ENCODE assay signal across 28 cellular contexts in the genomic region with DNA sequence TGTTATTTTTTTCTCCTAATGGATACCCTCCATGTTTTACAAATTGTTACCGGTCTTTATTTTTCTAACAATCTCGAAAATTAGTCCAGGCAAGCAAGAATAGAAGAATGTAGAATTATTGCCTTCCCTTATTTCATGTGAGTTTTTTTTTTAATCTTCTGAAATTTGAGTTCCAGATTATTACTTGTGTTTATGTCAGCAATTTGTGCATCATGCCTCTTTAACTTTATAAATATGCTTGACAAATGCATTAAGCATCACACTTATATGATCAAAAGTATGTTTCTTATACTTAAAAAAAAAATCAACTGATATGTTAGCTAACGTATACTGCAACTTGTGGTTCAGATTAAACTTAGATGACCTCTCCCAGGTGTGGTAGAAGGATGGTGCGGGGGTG.
"Had no signal": no experiment of that assay in that cellular context is flagged by ENCODE, and none has a peak within 500 bp of the region (broad histone marks: within the 10 kb centered on the region; RNA-seq: fewer than 3 reads in every experiment).

No MANE protein-coding gene starts in this region.

- H3K4me1 ChIP-seq: colonic mucosa, esophagus muscularis mucosa, esophagus squamous epithelium, foreskin keratinocyte, gastrocnemius medialis, gastroesophageal sphincter, heart left ventricle, heart right ventricle had no signal

- H2AFZ ChIP-seq: hepatocyte had no signal

- DNase-seq: colonic mucosa; cortex of kidney; dermis blood vessel endothelial cell; dorsolateral prefrontal cortex; effector CD4-positive, alpha-beta T cell; effector CD8-positive, alpha-beta T cell; effector memory CD4-positive, alpha-beta T cell; effector memory CD8-positive, alpha-beta T cell; endodermal cell; erythroblast; esophagus squamous epithelium; foreskin fibroblast; foreskin keratinocyte; foreskin melanocyte; gastrocnemius medialis; glutamatergic neuron; head of caudate nucleus; heart left ventricle; heart right ventricle had no signal

- H3K79me2 ChIP-seq: hepatocyte had no signal

- H3K9me3 ChIP-seq: colonic mucosa, esophagus muscularis mucosa, esophagus squamous epithelium, gastrocnemius medialis, gastroesophageal sphincter had no signal

- H3K4me3 ChIP-seq: colonic mucosa, coronary artery, dorsolateral prefrontal cortex, esophagus muscularis mucosa, esophagus squamous epithelium, gastrocnemius medialis, gastroesophageal sphincter, heart left ventricle, heart right ventricle, hepatocyte had no signal

- ATAC-seq: effector memory CD8-positive, alpha-beta T cell; esophagus mucosa; foreskin keratinocyte; gastrocnemius medialis; gastroesophageal sphincter; heart left ventricle; heart right ventricle had no signal

- H3K4me2 ChIP-seq: hepatocyte had no signal

- FAIRE-seq: endometrium, endothelial cell of umbilical vein, frontal cortex had no signal

- H3K36me3 ChIP-seq: colonic mucosa, esophagus muscularis mucosa, esophagus squamous epithelium, gastrocnemius medialis, gastroesophageal sphincter, heart left ventricle, heart right ventricle had no signal

- H3K27ac ChIP-seq: colonic mucosa, coronary artery, dorsolateral prefrontal cortex, epithelial cell of prostate, esophagus muscularis mucosa, esophagus squamous epithelium, foreskin keratinocyte, gastrocnemius medialis, gastroesophageal sphincter, heart left ventricle, heart right ventricle, hepatocyte had no signal

- H3K27me3 ChIP-seq: colonic mucosa, dorsolateral prefrontal cortex, esophagus muscularis mucosa, esophagus squamous epithelium, foreskin keratinocyte, gastrocnemius medialis, gastroesophageal sphincter, heart left ventricle, heart right ventricle, hepatocyte had no signal
